ENCODE assay signal across 7 cellular contexts in the genomic region with DNA sequence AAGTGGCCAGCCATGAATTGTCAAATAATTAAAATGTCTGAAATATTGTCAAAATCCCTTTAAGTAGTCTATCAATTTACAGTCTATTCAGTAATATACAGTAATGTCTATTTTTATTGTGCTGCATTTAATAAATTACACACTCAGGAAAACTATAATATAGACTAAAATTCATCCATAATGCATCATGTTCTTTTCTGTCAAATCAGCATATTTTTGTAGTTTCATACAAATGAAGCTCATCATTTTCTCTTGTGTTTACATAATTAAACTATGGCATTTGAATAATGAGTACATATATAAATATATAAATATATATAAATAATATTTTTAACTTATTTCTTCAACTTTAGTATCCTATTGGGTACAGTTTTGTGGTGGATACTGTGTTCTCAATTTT.
"Had no signal": no experiment of that assay in that cellular context is flagged by ENCODE, and none has a peak within 500 bp of the region (broad histone marks: within the 10 kb centered on the region; RNA-seq: fewer than 3 reads in every experiment).

No MANE protein-coding gene starts in this region.

- H3K4me1 ChIP-seq: HAP-1 had no signal

- ATAC-seq: GM23338, HCT116 had no signal

- H2AFZ ChIP-seq: GM23338 had no signal

- H3K4me3 ChIP-seq: GM23338, HAP-1 had no signal

- H3K27ac ChIP-seq: HL-60 had no signal

- H3K9me3 ChIP-seq: HAP-1 had no signal

- H3K4me2 ChIP-seq: GM23338 had no signal

- H3K36me3 ChIP-seq: HAP-1 had no signal

- DNase-seq: H7, HFFc6, KG1 had no signal
